ENCODE assay signal across 26 cellular contexts in the genomic region with DNA sequence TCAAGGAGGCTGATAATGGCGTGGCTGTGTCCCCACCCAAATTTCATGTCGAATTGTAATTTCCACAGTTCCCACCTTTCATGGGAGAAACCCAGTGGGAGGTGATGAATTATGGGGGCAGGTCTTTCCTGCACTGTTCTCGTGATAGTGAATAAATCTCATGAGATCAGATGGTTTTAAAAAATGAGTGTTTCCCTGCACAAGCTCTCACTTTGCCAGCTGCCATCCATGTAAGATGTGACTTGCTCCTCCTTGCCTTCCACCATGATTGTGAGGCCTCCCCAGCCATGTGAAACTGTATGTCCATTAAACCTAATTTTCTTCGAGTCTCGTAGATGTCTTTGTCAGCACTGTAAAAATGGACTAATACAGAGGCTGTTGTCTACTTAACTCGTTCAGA.
"Had no signal": no experiment of that assay in that cellular context is flagged by ENCODE, and none has a peak within 500 bp of the region (broad histone marks: within the 10 kb centered on the region; RNA-seq: fewer than 3 reads in every experiment).

No MANE protein-coding gene starts in this region.

- ATAC-seq: stimulated activated effector memory CD8-positive, alpha-beta T cell treated with anti-CD3 and anti-CD28 coated beads, Interleukin-12 subunit alpha, Interleukin-12 subunit beta, amount 100 ng/mL, for 72 hours; stimulated activated memory B cell treated with anti-CD40 and anti-IgM and Interleukin-4, amounts not matched to agents 10 μg/mL and 1 μg/mL and 100 μg/mL, for 72 hours; stimulated activated naive B cell treated with anti-CD40 and anti-IgM and Interleukin-4, amounts not matched to agents 10 μg/mL and 1 μg/mL and 100 μg/mL, for 72 hours; stimulated activated naive CD8-positive, alpha-beta T cell treated with anti-CD3 and anti-CD28 coated beads, Interleukin-15, amount 100 ng/mL, for 72 hours; stimulated activated naive CD8-positive, alpha-beta T cell treated with anti-CD3 and anti-CD28 coated beads, Interleukin-15, Interleukin-2, amounts not matched to agents 100 U/mL and 50 U/mL, for 24 hours; upper lobe of right lung had no signal

- DNase-seq: stimulated activated CD4-positive, alpha-beta T cell treated with anti-CD3 and anti-CD28 coated beads, Interleukin-2, amount 100 ng/mL, for 48 hours; stimulated activated CD4-positive, alpha-beta T cell treated with anti-CD3 and anti-CD28 coated beads, Interleukin-4, amount 100 ng/mL, for 1 hour; stimulated activated CD4-positive, alpha-beta T cell treated with anti-CD3 and anti-CD28 coated beads, Interleukin-4, amount 100 ng/mL, for 24 hours; stimulated activated CD4-positive, alpha-beta T cell treated with anti-CD3 and anti-CD28 coated beads, Interleukin-4, amount 100 ng/mL, for 4 hours; stimulated activated CD8-positive, alpha-beta memory T cell treated with anti-CD3 and anti-CD28 coated beads, Interleukin-4, amount 100 ng/mL, for 48 hours; stimulated activated naive B cell treated with anti-CD40 and anti-IgM and Interleukin-4, amounts not matched to agents 10 μg/mL and 1 μg/mL and 100 μg/mL, for 72 hours; stimulated activated naive CD4-positive, alpha-beta T cell; stimulated activated naive CD4-positive, alpha-beta T cell treated with Interleukin-2 at 50 U/mL for 16 hours; stimulated activated naive CD8-positive, alpha-beta T cell treated with anti-CD3 and anti-CD28 coated beads, Interleukin-15, amount 100 ng/mL, for 72 hours; stimulated activated naive CD8-positive, alpha-beta T cell treated with anti-CD3 and anti-CD28 coated beads, Interleukin-15, Interleukin-2, amounts not matched to agents 100 U/mL and 50 U/mL, for 24 hours; stomach; substantia nigra; testis; thyroid gland; tibial artery; transverse colon; upper lobe of left lung; upper lobe of right lung; uterus had no signal

- H3K27me3 ChIP-seq: stomach, suprapubic skin, testis, thyroid gland, tibial artery, tibial nerve, transverse colon, upper lobe of left lung, upper lobe of right lung, uterus, vagina had no signal

- H3K4me3 ChIP-seq: stomach, suprapubic skin, testis, thoracic aorta, thyroid gland, tibial artery, tibial nerve, transverse colon, upper lobe of left lung, upper lobe of right lung, uterus, vagina had no signal

- FAIRE-seq: urothelium cell line had no signal

- H3K36me3 ChIP-seq: stomach, suprapubic skin, thoracic aorta, thyroid gland, tibial artery, tibial nerve, transverse colon, upper lobe of left lung, upper lobe of right lung, uterus, vagina had no signal

- H3K27ac ChIP-seq: stomach, suprapubic skin, testis, thoracic aorta, thyroid gland, tibial artery, tibial nerve, transverse colon, upper lobe of left lung, upper lobe of right lung, uterus, vagina had no signal

- H3K9me3 ChIP-seq: suprapubic skin, testis, thoracic aorta, thyroid gland, tibial artery, tibial nerve, transverse colon, upper lobe of right lung, uterus, vagina had no signal

- H3K4me1 ChIP-seq: testis, thyroid gland, tibial artery, transverse colon, upper lobe of left lung, uterus had no signal
